Comparison of ENCODE assay signal across 1 cellular context in genomic region chr2:172246649-172247048, GRCh38.
TF ChIP-seq lines count a peak whose summit lies in the region.

No MANE protein-coding gene starts in this region.

TF ChIP-seq in K562, 482 proteins besides CTCF, POLR2A, EP300 and RAD21 (continued from another document):
- no peak for TF ChIP-seq RAD51 (IDR thresholded peaks at IDR 0.05; ENCODE audit: borderline replicate concordance, low read depth)
- TF ChIP-seq, protein P1, sequence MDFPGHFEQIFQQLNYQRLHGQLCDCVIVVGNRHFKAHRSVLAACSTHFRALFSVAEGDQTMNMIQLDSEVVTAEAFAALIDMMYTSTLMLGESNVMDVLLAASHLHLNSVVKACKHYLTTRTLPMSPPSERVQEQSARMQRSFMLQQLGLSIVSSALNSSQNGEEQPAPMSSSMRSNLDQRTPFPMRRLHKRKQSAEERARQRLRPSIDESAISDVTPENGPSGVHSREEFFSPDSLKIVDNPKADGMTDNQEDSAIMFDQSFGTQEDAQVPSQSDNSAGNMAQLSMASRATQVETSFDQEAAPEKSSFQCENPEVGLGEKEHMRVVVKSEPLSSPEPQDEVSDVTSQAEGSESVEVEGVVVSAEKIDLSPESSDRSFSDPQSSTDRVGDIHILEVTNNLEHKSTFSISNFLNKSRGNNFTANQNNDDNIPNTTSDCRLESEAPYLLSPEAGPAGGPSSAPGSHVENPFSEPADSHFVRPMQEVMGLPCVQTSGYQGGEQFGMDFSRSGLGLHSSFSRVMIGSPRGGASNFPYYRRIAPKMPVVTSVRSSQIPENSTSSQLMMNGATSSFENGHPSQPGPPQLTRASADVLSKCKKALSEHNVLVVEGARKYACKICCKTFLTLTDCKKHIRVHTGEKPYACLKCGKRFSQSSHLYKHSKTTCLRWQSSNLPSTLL (IDR thresholded peaks at IDR 0.05) = no peak
- no peak for TF ChIP-seq MXI1 (IDR thresholded peaks at IDR 0.05; ENCODE audit: low read depth, low read length)
